ENCODE assay signal across 1 cellular context in genomic region chr11:46322759-46323158, GRCh38.
TF ChIP-seq lines count a peak whose summit lies in the region.

No MANE protein-coding gene starts in this region.

TF ChIP-seq in GM23338, 12 proteins besides CTCF, POLR2A, EP300 and RAD21 (continued from another document):
- TF ChIP-seq REST (IDR thresholded peaks at IDR 0.05; ENCODE audit: unreplicated experiment) = no peak
- no peak for TF ChIP-seq EZH2phosphoT487 (IDR thresholded peaks at IDR 0.05; ENCODE audit: unreplicated experiment)
- no peak for TF ChIP-seq EZH2 (IDR thresholded peaks at IDR 0.05; ENCODE audit: low read depth, unreplicated experiment)
- TF ChIP-seq STAT1 (IDR thresholded peaks at IDR 0.05; ENCODE audit: unreplicated experiment) = no peak
- no peak for TF ChIP-seq POLR2AphosphoS5 (IDR thresholded peaks at IDR 0.05; ENCODE audit: low read depth)
- TF ChIP-seq JUNB (IDR thresholded peaks at IDR 0.05; ENCODE audit: unreplicated experiment) = no peak
- no peak for TF ChIP-seq CREB1 (CRISPR knock-in tag; IDR thresholded peaks at IDR 0.05; ENCODE audit: low read depth)
- TF ChIP-seq, protein P1, sequence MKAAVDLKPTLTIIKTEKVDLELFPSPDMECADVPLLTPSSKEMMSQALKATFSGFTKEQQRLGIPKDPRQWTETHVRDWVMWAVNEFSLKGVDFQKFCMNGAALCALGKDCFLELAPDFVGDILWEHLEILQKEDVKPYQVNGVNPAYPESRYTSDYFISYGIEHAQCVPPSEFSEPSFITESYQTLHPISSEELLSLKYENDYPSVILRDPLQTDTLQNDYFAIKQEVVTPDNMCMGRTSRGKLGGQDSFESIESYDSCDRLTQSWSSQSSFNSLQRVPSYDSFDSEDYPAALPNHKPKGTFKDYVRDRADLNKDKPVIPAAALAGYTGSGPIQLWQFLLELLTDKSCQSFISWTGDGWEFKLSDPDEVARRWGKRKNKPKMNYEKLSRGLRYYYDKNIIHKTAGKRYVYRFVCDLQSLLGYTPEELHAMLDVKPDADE (IDR thresholded peaks at IDR 0.05) = no peak
